27 cellular contexts compared by ENCODE assay signal in genomic region chr3:116408473-116408872, GRCh38. TPM values are rescaled to one million over a fixed set of nuclear protein-coding genes. Genes with fewer than 3 reads are reported as not detected.
A peak's percentile ranks its signal among the peaks of the same experiment; 100 is the strongest.
DNase-seq lines count a peak whose midpoint lies in the region; ATAC-seq, FAIRE-seq and TF ChIP-seq lines count a peak whose summit lies in the region.
"Had no signal": no experiment of that assay in that cellular context is flagged by ENCODE, and none has a peak within 500 bp of the region (broad histone marks: within the 10 kb centered on the region; RNA-seq: fewer than 3 reads in every experiment).

No MANE protein-coding gene starts in this region.

- H3K9me1 ChIP-seq in IMR-90 (ENCODE audit: insufficient read depth, low read length) (no peaks in the 10 kb centered on the region), K562 (ENCODE audit: control insufficient read depth, insufficient read depth, low read length) (no peaks in the 10 kb centered on the region)

- H3K4me1 ChIP-seq in IMR-90 (ENCODE audit: control insufficient read depth, insufficient read depth, low read length) (no peaks in the 10 kb centered on the region), K562 (replicated peaks in 1 of 2; ENCODE audit: control insufficient read depth in 2 of 2, insufficient read depth in 2 of 2, low read length in 2 of 2) (no peaks in the 10 kb centered on the region), hepatocyte (ENCODE audit: insufficient read depth) (no peaks in the 10 kb centered on the region), transverse colon (no peaks in the 10 kb centered on the region)
- H3K4me1 ChIP-seq: A549; BE2C; BLaER1 treated with 17β-estradiol and CSF1 and Interleukin-3, amounts not matched to agents 10 nM and 100 nM; HAP-1 had no signal

- dilution Hi-C loops in IMR-90 (cut with HindIII; ENCODE audit: low sequenced_read_pairs, unreplicated experiment), result no loop called here

- no peak overlapping the region for H3K4me3 Mint-ChIP-seq in progenitor cell of endocrine pancreas (ENCODE audit: low read depth)
- H3K4me3 Mint-ChIP-seq: CD14-positive monocyte; CD4-positive, alpha-beta T cell; CD8-positive, alpha-beta memory T cell; HFFc6 had no signal

- H3K79me1 ChIP-seq in IMR-90 (ENCODE audit: low read depth in 1 of 2, low read length in 2 of 2), result no peaks in the 10 kb centered on the region

- H2AFZ ChIP-seq in IMR-90 (replicated peaks; ENCODE audit: low read length, poor library complexity) (no peak overlapping the region), K562 (ENCODE audit: low read depth, low read length) (no peak overlapping the region), hepatocyte (no peak overlapping the region)
- H2AFZ ChIP-seq: GM23248 had no signal

- H3K4me3 ChIP-seq in IMR-90 (ENCODE audit: insufficient read depth, low read depth, low read length) (no peak overlapping the region), K562 (no peak overlapping the region), hepatocyte (no peak overlapping the region), transverse colon (no peak overlapping the region)
- H3K4me3 ChIP-seq: A549; BLaER1 treated with 17β-estradiol and CSF1 and Interleukin-3, amounts not matched to agents 10 nM and 100 nM; GM23248; HAP-1 had no signal

- no peak overlapping the region for H3K4ac ChIP-seq in IMR-90 (ENCODE audit: low read depth, low read length)

- H3K36me3 ChIP-seq in IMR-90 (ENCODE audit: control insufficient read depth, insufficient read depth, low read length), result no peaks in the 10 kb centered on the region
- no peaks in the 10 kb centered on the region for H3K36me3 ChIP-seq in K562 (ENCODE audit: control insufficient read depth, insufficient read depth, low read length)
- no peaks in the 10 kb centered on the region for H3K36me3 ChIP-seq in hepatocyte (replicated peaks; ENCODE audit: insufficient read depth, low read depth)
- no peaks in the 10 kb centered on the region for H3K36me3 ChIP-seq in transverse colon
- H3K36me3 ChIP-seq: BE2C; BLaER1 treated with 17β-estradiol and CSF1 and Interleukin-3, amounts not matched to agents 10 nM and 100 nM; HAP-1 had no signal

- no peaks in the 10 kb centered on the region for H3K9me2 ChIP-seq in hepatocyte (replicated peaks; ENCODE audit: insufficient read depth)

- POLR2A ChIA-PET in IMR-90 (lab: Charles Lee; ENCODE audit: unreplicated experiment) (no interaction called here), K562 (lab: Yijun Ruan, JAX) (no interaction called here)

- H3K18ac ChIP-seq in IMR-90 (ENCODE audit: low read depth, low read length), result no peak overlapping the region

- TF ChIP-seq CTCF in IMR-90 (conservative IDR thresholded peaks at IDR 0.05; ENCODE audit: low read depth, low read length) (no peak), K562 (IDR thresholded peaks at IDR 0.05 in 2 of 3, conservative IDR thresholded peaks at IDR 0.05 in 1 of 3; ENCODE audit: insufficient read depth in 2 of 3, low read depth in 1 of 3, low read length in 3 of 3) (no peak), hepatocyte (IDR thresholded peaks at IDR 0.05; ENCODE audit: poor library complexity) (no peak), progenitor cell of endocrine pancreas (IDR thresholded peaks at IDR 0.05; ENCODE audit: unreplicated experiment) (no peak), transverse colon (IDR thresholded peaks at IDR 0.05) (no peak)

- CTCF ChIA-PET in IMR-90 (lab: Yijun Ruan, JAX), result no interaction called here
- CTCF ChIA-PET in K562 (lab: Yijun Ruan, JAX; ENCODE audit: low intra/inter-chr PET ratio), result no interaction called here

- H4K20me1 ChIP-seq in IMR-90 (ENCODE audit: insufficient read depth, low read length) (no peaks in the 10 kb centered on the region), K562 (replicated peaks; ENCODE audit: control insufficient read depth, insufficient read depth, low read length) (no peaks in the 10 kb centered on the region), hepatocyte (ENCODE audit: insufficient read depth, poor library complexity, severe bottlenecking) (no peaks in the 10 kb centered on the region)
- H4K20me1 ChIP-seq: BLaER1 treated with 17β-estradiol and CSF1 and Interleukin-3, amounts not matched to agents 10 nM and 100 nM had no signal

- no peaks in the 10 kb centered on the region for H3K27me3 ChIP-seq in IMR-90 (ENCODE audit: control insufficient read depth, insufficient read depth, low read length)
- no peaks in the 10 kb centered on the region for H3K27me3 ChIP-seq in K562 (ENCODE audit: control insufficient read depth in 2 of 2, insufficient read depth in 2 of 2, low read length in 2 of 2)
- no peaks in the 10 kb centered on the region for H3K27me3 ChIP-seq in hepatocyte
- no peaks in the 10 kb centered on the region for H3K27me3 ChIP-seq in transverse colon
- H3K27me3 ChIP-seq: BE2C; BLaER1 treated with 17β-estradiol and CSF1 and Interleukin-3, amounts not matched to agents 10 nM and 100 nM had no signal

- H4K8ac ChIP-seq in IMR-90 (ENCODE audit: low read depth in 2 of 2, low read length in 2 of 2), result no peak overlapping the region

- H3K14ac ChIP-seq in IMR-90 (replicated peaks; ENCODE audit: low read depth, low read length), result no peak overlapping the region

- intact Hi-C loops in IMR-90 (cut with micrococcal nuclease) (no loop called here), K562 (cut with micrococcal nuclease) (no loop called here), transverse colon (cut with DNase I; ENCODE audit: low total_unique reads) (no loop called here)

- no peak overlapping the region for H2BK15ac ChIP-seq in IMR-90 (ENCODE audit: low read depth, low read length)

- H3K56ac ChIP-seq in IMR-90 (ENCODE audit: extremely low read depth, insufficient read depth, low read length), result no peak overlapping the region

- H2AK9ac ChIP-seq in IMR-90 (replicated peaks; ENCODE audit: low read depth, low read length, poor library complexity), result no peak overlapping the region

- H3K79me2 ChIP-seq in K562 (ENCODE audit: control insufficient read depth, insufficient read depth, low read length) (no peaks in the 10 kb centered on the region), hepatocyte (peaks cover 3% of the 10 kb centered on the region)

- no peak for TF ChIP-seq POLR2A in IMR-90 (IDR thresholded peaks at IDR 0.05; ENCODE audit: low read depth, low read length)
- TF ChIP-seq POLR2A in K562 (conservative IDR thresholded peaks at IDR 0.05), result no peak
- no peak for TF ChIP-seq POLR2A in transverse colon (IDR thresholded peaks at IDR 0.05)

- no peak overlapping the region for H2AK5ac ChIP-seq in IMR-90 (ENCODE audit: low read depth, low read length)

- H3K27ac ChIP-seq in IMR-90 (ENCODE audit: insufficient read depth, low read length) (no peak overlapping the region), K562 (ENCODE audit: extremely low read depth, low read depth, low read length) (no peak overlapping the region), hepatocyte (no peak overlapping the region), transverse colon (no peak overlapping the region)
- H3K27ac ChIP-seq: A549; BLaER1 treated with 17β-estradiol and CSF1 and Interleukin-3, amounts not matched to agents 10 nM and 100 nM; GM23248 had no signal

- in situ Hi-C loops in IMR-90 (cut with MboI; ENCODE audit: low sequenced_read_pairs) (no loop called here), K562 (cut with MboI) (no loop called here), transverse colon (cut with MboI; ENCODE audit: low pct_ligation_motif_present in 1 of 4, low pct_unique_long_range_greater_than_20kb in 1 of 4, low sequenced_read_pairs in 3 of 4) (no loop called here)

- H3K23ac ChIP-seq in IMR-90 (ENCODE audit: low read depth, low read length), result no peak overlapping the region

- no peak for FAIRE-seq in K562 (lab: Jason Lieb, UNC)
- FAIRE-seq: A549, D721Med, GM12891, GM18507, H54 had no signal

- TF ChIP-seq EP300 in K562 (IDR thresholded peaks at IDR 0.05; ENCODE audit: low read length), result no peak
- no peak for TF ChIP-seq EP300 in transverse colon (IDR thresholded peaks at IDR 0.05; ENCODE audit: low read depth)

- no peaks in the 10 kb centered on the region for H3K9me3 Mint-ChIP-seq in progenitor cell of endocrine pancreas (ENCODE audit: low read depth)

- no CpG with 5 or more reads among the region's 2 CpGs for WGBS in IMR-90 (ENCODE audit: extremely low coverage in 2 of 2, insufficient read length in 1 of 2), 2 experiments
- 0% methylated on average over 2 of the region's 2 CpGs for WGBS in K562 (ENCODE audit: insufficient coverage, low coverage, missing lambda C conversion rate)
- WGBS in hepatocyte (ENCODE audit: low lambda C conversion rate, missing lambda C conversion rate), result 65% methylated on average over 2 of the region's 2 CpGs
- WGBS in transverse colon (ENCODE audit: low coverage in 1 of 2), 2 donors, result 58 to 62% methylated on average over 2 of the region's 2 CpGs

- TF ChIP-seq RAD21 in IMR-90 (IDR thresholded peaks at IDR 0.05; ENCODE audit: low read length) (no peak), K562 (CRISPR knock-in tag; conservative IDR thresholded peaks at IDR 0.05 in 1 of 2, IDR thresholded peaks at IDR 0.05 in 1 of 2) (no peak)

- H4K91ac ChIP-seq in IMR-90 (ENCODE audit: insufficient read depth, low read depth, low read length), result no peak overlapping the region

- H2BK5ac ChIP-seq in IMR-90 (ENCODE audit: low read depth, low read length, poor library complexity, severe bottlenecking), result no peak overlapping the region

- H4K5ac ChIP-seq in IMR-90 (ENCODE audit: low read depth, low read length), result no peak overlapping the region

- peak overlapping the region; percentile 62 for H3K27ac Mint-ChIP-seq in progenitor cell of endocrine pancreas
- H3K27ac Mint-ChIP-seq: CD14-positive monocyte; CD4-positive, alpha-beta T cell; CD8-positive, alpha-beta memory T cell; HFFc6 had no signal

- H3K36me3 Mint-ChIP-seq in progenitor cell of endocrine pancreas (ENCODE audit: insufficient read depth), result no peaks in the 10 kb centered on the region
- H3K36me3 Mint-ChIP-seq: CD14-positive monocyte; CD8-positive, alpha-beta memory T cell had no signal

- H3K9ac ChIP-seq in IMR-90 (ENCODE audit: low read depth, low read length), result no peak overlapping the region
- H3K9ac ChIP-seq in K562 (ENCODE audit: insufficient read depth in 1 of 2, low read depth in 2 of 2, low read length in 2 of 2), result no peak overlapping the region
- H3K9ac ChIP-seq: BLaER1 treated with 17β-estradiol and CSF1 and Interleukin-3, amounts not matched to agents 10 nM and 100 nM; GM23248 had no signal

- H2BK120ac ChIP-seq in IMR-90 (ENCODE audit: low read depth, low read length), result no peak overlapping the region

- no peak overlapping the region for H3K4me2 ChIP-seq in IMR-90 (ENCODE audit: low read depth, low read length)
- no peak overlapping the region for H3K4me2 ChIP-seq in K562 (ENCODE audit: insufficient read depth, low read length)
- peak overlapping the region; percentile 43 for H3K4me2 ChIP-seq in hepatocyte
- H3K4me2 ChIP-seq: A549; BLaER1 treated with 17β-estradiol and CSF1 and Interleukin-3, amounts not matched to agents 10 nM and 100 nM had no signal

- no peaks in the 10 kb centered on the region for H3K27me3 Mint-ChIP-seq in progenitor cell of endocrine pancreas
- H3K27me3 Mint-ChIP-seq: CD4-positive, alpha-beta T cell; CD8-positive, alpha-beta memory T cell had no signal

- peaks cover 14% of the 10 kb centered on the region for H3K4me1 Mint-ChIP-seq in progenitor cell of endocrine pancreas (ENCODE audit: low read depth)
- H3K4me1 Mint-ChIP-seq: CD14-positive monocyte; CD8-positive, alpha-beta memory T cell had no signal

- H3K9me3 ChIP-seq in IMR-90 (ENCODE audit: control insufficient read depth, insufficient read depth, low read length) (no peaks in the 10 kb centered on the region), K562 (replicated peaks; ENCODE audit: control insufficient read depth, insufficient read depth, low read depth, low read length) (no peaks in the 10 kb centered on the region), hepatocyte (ENCODE audit: low read depth) (no peaks in the 10 kb centered on the region), transverse colon (no peaks in the 10 kb centered on the region)
- H3K9me3 ChIP-seq: A549; BE2C; BLaER1 treated with 17β-estradiol and CSF1 and Interleukin-3, amounts not matched to agents 10 nM and 100 nM; HAP-1 had no signal

- ATAC-seq in IMR-90 (ENCODE audit: low read depth) (no peak), K562 (no peak), GM19452 (IDR thresholded peaks at IDR 0.05; ENCODE audit: unreplicated experiment) (no peak)
- ATAC-seq: A549 had no signal

- H2BK20ac ChIP-seq in IMR-90 (ENCODE audit: low read depth, low read length), result no peak overlapping the region

- DNase-seq in IMR-90 (no peak), K562 (ENCODE audit: extremely low read depth in 1 of 4, low spot score in 3 of 4) (no peak), hepatocyte (ENCODE audit: low spot score) (no peak), progenitor cell of endocrine pancreas (ENCODE audit: low spot score, unreplicated experiment) (no peak), transverse colon (no peak), NCI-H446 treated with DMSO at 0.1 percent for 48 hours (lab: John Stamatoyannopoulos, UW) (no peak)
- DNase-seq: 8988T; ACHN; AML-193; BE2C; CD4-positive, alpha-beta T cell; CD8-positive, alpha-beta memory T cell; DMS 273 treated with DMSO at 0.1 percent for 48 hours; DMS79; EL; GF-D8; GM23248; HFFc6 had no signal

- no TSS peak for BruUV-seq in IMR-90 (replicated peaks; lab: Mats Ljungman, UMichigan)
- BruUV-seq in K562 (replicated peaks; lab: Mats Ljungman, UMichigan), result no TSS peak

RNA-seq across cellular contexts. Expression of gene LSAMP, which starts 36.8 kb away (rescaled TPM):
- 7.9 and 8.1 TPM in 2 replicates for total RNA-seq in IMR-90 (2012; rRNA removed)
- polyA plus RNA-seq in IMR-90 (2012; rRNA removed), result 7.9 and 8.0 TPM in 2 replicates
- polyA plus RNA-seq in IMR-90 (2012; cell fraction: cytosol; rRNA removed), result 3.0 and 3.3 TPM in 2 replicates
- polyA plus RNA-seq in IMR-90 (2012; cell fraction: nucleus; rRNA removed; ENCODE audit: low replicate concordance), result 1.6 and 10.7 TPM in 2 replicates
- not detected in 2 replicates for total RNA-seq in K562 (2011; cell fraction: chromatin; rRNA removed; ENCODE audit: low replicate concordance)
- not detected in 2 replicates for total RNA-seq in K562 (2011; cell fraction: nucleolus; rRNA removed)
- not detected in 2 replicates for total RNA-seq in K562 (2011; cell fraction: nucleoplasm; rRNA removed)
- not detected in 2 replicates for total RNA-seq in K562 (2014; rRNA removed)
- not detected in 2 replicates for total RNA-seq in K562 (2014; rRNA removed; fragmentation: Illumina TruSeq; extraction: Trizol)
- not detected in 2 replicates for total RNA-seq in K562 (2015; rRNA removed; fragmentation: Illumina TruSeq; extraction: Trizol)
- 0.09 TPM in 1 of 2 replicates, not detected in the other for total RNA-seq in K562 (2021)
- polyA plus RNA-seq in K562 (2011; rRNA removed), result not detected in 2 replicates
- polyA plus RNA-seq in K562 (2011; cell fraction: cytosol; rRNA removed), result not detected in 2 replicates
- polyA plus RNA-seq in K562 (2011; cell fraction: nucleus; rRNA removed), result not detected in 2 replicates
- 0.03 TPM in 1 of 2 replicates, not detected in the other for polyA plus RNA-seq in K562 (2012)
- not detected in 2 replicates for polyA plus RNA-seq in K562 (2014; fragmentation: Illumina TruSeq; extraction: Trizol)
- polyA plus RNA-seq in K562 (2014; fragmentation: Nextera tagmentation; extraction: Ambion mirVana), result under 1 TPM in 1 of 2 experiments, not detected in 1; 0.11 TPM
- polyA plus RNA-seq in K562 (2014; rRNA removed), result not detected in 2 replicates
- polyA minus RNA-seq in K562 (2011; rRNA and poly(A)+ RNA removed), result not detected in 2 replicates
- polyA minus RNA-seq in K562 (2011; cell fraction: cytosol; rRNA and poly(A)+ RNA removed), result not detected in 2 replicates
- not detected in 2 replicates for polyA minus RNA-seq in K562 (2011; cell fraction: nucleus; rRNA and poly(A)+ RNA removed)
- 14.0 and 15.1 TPM in 2 replicates for total RNA-seq in hepatocyte
- 16.6 and 22.3 TPM in 2 replicates for polyA plus RNA-seq in hepatocyte
- total RNA-seq in progenitor cell of endocrine pancreas, result 20.7 and 23.4 TPM in 2 replicates
- 1 to 10 TPM; 3.4 to 8.2 (median 5.4) TPM for total RNA-seq in transverse colon
- total RNA-seq: CD4-positive, alpha-beta T cell; CD8-positive, alpha-beta memory T cell; HFFc6 had no signal
- polyA plus RNA-seq: CD14-positive monocyte; CD8-positive, alpha-beta memory T cell had no signal
